Comparison of ENCODE assay signal across 11 cellular contexts in genomic region chr6:82057846-82058554, GRCh38.
A peak's percentile ranks its signal among the peaks of the same experiment; 100 is the strongest.
DNase-seq lines count a peak whose midpoint lies in the region; ATAC-seq, FAIRE-seq and TF ChIP-seq lines count a peak whose summit lies in the region.
"Had no signal": no experiment of that assay in that cellular context is flagged by ENCODE, and none has a peak within 500 bp of the region (broad histone marks: within the 10 kb centered on the region; RNA-seq: fewer than 3 reads in every experiment).

No MANE protein-coding gene starts in this region.

- WGBS in pancreas, 2 donors = 49 to 51% methylated on average over 5 of the region's 5 CpGs
- WGBS in tibial nerve, 2 donors = 36 to 42% methylated on average over 5 of the region's 5 CpGs

- TF ChIP-seq EP300 in tibial nerve (IDR thresholded peaks at IDR 0.05) = no peak

- intact Hi-C loops in pancreas (cut with DNase I) = no loop called here

- no peaks in the 10 kb centered on the region for H3K4me1 Mint-ChIP-seq in T-helper 17 cell

- no peak for FAIRE-seq in pancreas (lab: Jason Lieb, UNC)

- H3K36me3 ChIP-seq in pancreas = no peaks in the 10 kb centered on the region
- no peaks in the 10 kb centered on the region for H3K36me3 ChIP-seq in tibial nerve
- H3K36me3 ChIP-seq: cardiac muscle cell, MG63 had no signal

- TF ChIP-seq CTCF in pancreas (IDR thresholded peaks at IDR 0.05) (no peak), tibial nerve (IDR thresholded peaks at IDR 0.05) (no peak)

- peak; percentile 56 to 77 (median 69) for ATAC-seq in pancreas
- no peak for ATAC-seq in HG02763 (IDR thresholded peaks at IDR 0.05; ENCODE audit: unreplicated experiment)
- ATAC-seq in HG02610 (IDR thresholded peaks at IDR 0.05; ENCODE audit: unreplicated experiment) = no peak
- ATAC-seq in T-helper 17 cell = no peak

- H3K9me3 ChIP-seq in pancreas (no peaks in the 10 kb centered on the region), T-helper 17 cell (ENCODE audit: control insufficient read depth, low read length, poor library complexity, severe bottlenecking) (no peaks in the 10 kb centered on the region), tibial nerve (no peaks in the 10 kb centered on the region)
- H3K9me3 ChIP-seq: MG63 had no signal

- H3K27me3 Mint-ChIP-seq in T-helper 17 cell = peaks cover 9% of the 10 kb centered on the region

- H3K4me3 ChIP-seq in pancreas (no peak overlapping the region), tibial nerve (no peak overlapping the region)
- H3K4me3 ChIP-seq: cardiac muscle cell, MG63 had no signal

- H3K27me3 ChIP-seq in pancreas (no peaks in the 10 kb centered on the region), tibial nerve (no peaks in the 10 kb centered on the region)
- H3K27me3 ChIP-seq: cardiac muscle cell, MG63 had no signal

- H3K4me1 ChIP-seq in pancreas (peaks cover 0 to 7% (median 5%) of the 10 kb centered on the region in 3 donors), tibial nerve (peaks cover 0 to 15% (median 4%) of the 10 kb centered on the region in 4 donors)
- H3K4me1 ChIP-seq: parathyroid adenoma had no signal

- H3K36me3 Mint-ChIP-seq in T-helper 17 cell (ENCODE audit: low read depth) = no peaks in the 10 kb centered on the region

- no peak for TF ChIP-seq POLR2A in tibial nerve (IDR thresholded peaks at IDR 0.05)

- DNase-seq in HCEC 1CT = peak; percentile 79
- peak; percentile 97 for DNase-seq in NCI-H748 (lab: John Stamatoyannopoulos, UW; ENCODE audit: unreplicated experiment)
- peak; percentile 87 for DNase-seq in fibroblast of gingiva (ENCODE audit: low read depth)
- peak in 1 of 6 donors; percentile 31 for DNase-seq in pancreas
- no peak for DNase-seq in T-helper 17 cell
- DNase-seq in tibial nerve (ENCODE audit: low spot score in 2 of 2) = no peak
- DNase-seq: MG63 had no signal

- H3K27ac Mint-ChIP-seq in T-helper 17 cell = no peak overlapping the region

- H3K27ac ChIP-seq in pancreas (no peak overlapping the region), tibial nerve (no peak overlapping the region)
- H3K27ac ChIP-seq: cardiac muscle cell, parathyroid adenoma had no signal

- H3K4me3 Mint-ChIP-seq in T-helper 17 cell = no peak overlapping the region

Comparison
In these comparisons a context has a peak if more than half of its experiments do, and no peak if none do; other contexts are left out.
1. DNase-seq: peak in HCEC 1CT (single experiment), NCI-H748 (single experiment) and fibroblast of gingiva (single experiment); none in T-helper 17 cell (0 of 3) and tibial nerve (0 of 2).
2. ATAC-seq: peak in pancreas (4 of 4); none in HG02763 (single experiment), HG02610 (single experiment) and T-helper 17 cell (single experiment).